ENCODE assay signal across 22 cellular contexts in genomic region chrX:33974676-33975075, GRCh38.
"Had no signal": no experiment of that assay in that cellular context is flagged by ENCODE, and none has a peak within 500 bp of the region (broad histone marks: within the 10 kb centered on the region; RNA-seq: fewer than 3 reads in every experiment).

No MANE protein-coding gene starts in this region.

- H3K4me3 ChIP-seq: SJSA1, SK-N-MC had no signal

- H3K9me3 ChIP-seq: SJSA1 had no signal

- H3K4me1 ChIP-seq: SJSA1 had no signal

- DNase-seq: KBM-7, NCI-H1092, NCI-H1105 treated with DMSO at 0.1 percent for 48 hours, NCI-H1417 treated with DMSO at 0.1 percent for 48 hours, NCI-H146, NCI-H1694 treated with DMSO at 0.1 percent for 48 hours, NCI-H1930, NCI-H2081, NCI-H2107, NCI-H226, NCI-H446, NCI-H510A, NCI-H524 treated with DMSO at 0.1 percent for 48 hours, NCI-H69, NCI-H774, Right ventricle myocardium superior, RPMI8226, SIG-M5 had no signal

- H3K27ac ChIP-seq: HL-60, SJSA1, SK-N-MC had no signal

- FAIRE-seq: RCC 7860 had no signal

- H3K27me3 ChIP-seq: SJSA1 had no signal

- H3K36me3 ChIP-seq: SJSA1 had no signal
